ENCODE assay signal across 20 cellular contexts in the genomic region with DNA sequence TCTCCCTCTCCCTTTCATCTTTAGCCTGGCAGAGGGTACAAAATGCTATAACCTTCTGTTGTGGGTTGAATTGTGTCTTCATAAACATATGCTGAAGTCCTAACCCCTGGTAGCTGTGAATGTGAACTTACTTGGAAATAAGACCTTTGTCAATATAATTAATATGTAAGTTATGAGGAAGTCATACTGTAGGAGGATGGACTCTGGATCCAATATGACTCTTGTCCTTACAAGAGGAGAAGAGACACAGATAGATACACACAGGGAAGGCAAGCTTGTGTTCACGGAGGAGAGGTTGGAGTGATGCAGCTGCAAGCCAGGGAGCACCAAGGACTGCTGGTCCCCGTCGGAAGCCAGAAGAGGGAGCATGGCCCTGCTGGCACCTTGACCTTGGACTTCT.
"Had no signal": no experiment of that assay in that cellular context is flagged by ENCODE, and none has a peak within 500 bp of the region (broad histone marks: within the 10 kb centered on the region; RNA-seq: fewer than 3 reads in every experiment).

No MANE protein-coding gene starts in this region.

- H3K4me3 ChIP-seq: Peyer's patch, SJSA1 had no signal

- H3K27ac ChIP-seq: KMS-11, Peyer's patch, SJSA1 had no signal

- H3K27me3 ChIP-seq: Peyer's patch, SJSA1 had no signal

- H3K36me3 ChIP-seq: Peyer's patch, SJSA1 had no signal

- DNase-seq: Karpas-422, MM.1S, NCI-H1417 treated with DMSO at 0.1 percent for 48 hours, NCI-H1436 treated with DMSO at 0.1 percent for 48 hours, NCI-H1694 treated with DMSO at 0.1 percent for 48 hours, NCI-H187 treated with DMSO at 0.1 percent for 48 hours, NCI-H2227 treated with DMSO at 0.1 percent for 48 hours, NCI-H446, NCI-H524 treated with DMSO at 0.1 percent for 48 hours, NCI-H526 treated with DMSO at 0.1 percent for 48 hours, OCI-M1, PC-3, Peyer's patch, Right ventricle myocardium superior, RPMI8226, SHP77 treated with DMSO at 0.1 percent for 48 hours, SK-N-SH, SW 1271 had no signal

- H3K4me1 ChIP-seq: Peyer's patch, SJSA1 had no signal

- ATAC-seq: PC-3 had no signal

- H3K9me3 ChIP-seq: Peyer's patch, SJSA1, SK-N-SH had no signal
